ENCODE assay signal across 22 cellular contexts in genomic region chr2:203934711-203935438, GRCh38. TPM values are rescaled to one million over a fixed set of nuclear protein-coding genes. Genes with fewer than 3 reads are reported as not detected.
DNase-seq lines count a peak whose midpoint lies in the region; ATAC-seq lines count a peak whose summit lies in the region.
"Had no signal": no experiment of that assay in that cellular context is flagged by ENCODE, and none has a peak within 500 bp of the region (broad histone marks: within the 10 kb centered on the region; RNA-seq: fewer than 3 reads in every experiment).

No MANE protein-coding gene starts in this region.

- H3K36me3 Mint-ChIP-seq in activated naive CD4-positive, alpha-beta T cell treated with anti-CD3 and anti-CD28 coated beads for 36 hours (ENCODE audit: low read depth): peaks cover 49% of the 10 kb centered on the region
- peaks cover 27% of the 10 kb centered on the region for H3K36me3 Mint-ChIP-seq in T-helper 1 cell treated with Interleukin-12 subunit alpha and Interleukin-12 subunit beta and Interleukin-4 antibody, amounts not matched to agents 30 μg/mL and 1 μg/mL, for 36 hours (ENCODE audit: low read depth)
- H3K36me3 Mint-ChIP-seq in activated naive CD8-positive, alpha-beta T cell treated with anti-CD3 and anti-CD28 coated beads, Interleukin-2, amount 50 U/mL, for 24 hours (ENCODE audit: low read depth): peaks cover 55% of the 10 kb centered on the region
- H3K36me3 Mint-ChIP-seq in stimulated activated memory B cell treated with anti-CD40 and anti-IgM and Interleukin-4, amounts not matched to agents 10 μg/mL and 1 μg/mL and 100 μg/mL, for 72 hours: no peaks in the 10 kb centered on the region

- peak; percentile 50 for DNase-seq in activated naive CD4-positive, alpha-beta T cell treated with anti-CD3 and anti-CD28 coated beads for 36 hours
- no peak for DNase-seq in activated naive CD4-positive, alpha-beta T cell treated with anti-CD3 and anti-CD28 coated beads, Interleukin-2, amount 50 U/mL, for 16 hours
- no peak for DNase-seq in activated naive CD8-positive, alpha-beta T cell treated with anti-CD3 and anti-CD28 coated beads, Interleukin-2, amount 50 U/mL, for 24 hours
- DNase-seq in foreskin melanocyte: no peak
- DNase-seq in NCI-H524 (lab: John Stamatoyannopoulos, UW): no peak
- DNase-seq: ACHN, adrenal gland, heart left ventricle, left lung, NCI-H1417, NCI-H2107, occipital lobe, SK-N-SH, T1000 had no signal

- H3K27me3 Mint-ChIP-seq in activated naive CD4-positive, alpha-beta T cell treated with anti-CD3 and anti-CD28 coated beads for 36 hours (ENCODE audit: low read depth): no peaks in the 10 kb centered on the region
- no peaks in the 10 kb centered on the region for H3K27me3 Mint-ChIP-seq in T-helper 1 cell treated with Interleukin-12 subunit alpha and Interleukin-12 subunit beta and Interleukin-4 antibody, amounts not matched to agents 30 μg/mL and 1 μg/mL, for 36 hours (ENCODE audit: low read depth)
- H3K27me3 Mint-ChIP-seq in activated naive CD8-positive, alpha-beta T cell treated with anti-CD3 and anti-CD28 coated beads, Interleukin-2, amount 50 U/mL, for 24 hours: peaks cover 4% of the 10 kb centered on the region
- H3K27me3 Mint-ChIP-seq in stimulated activated memory B cell treated with anti-CD40 and anti-IgM and Interleukin-4, amounts not matched to agents 10 μg/mL and 1 μg/mL and 100 μg/mL, for 72 hours: peaks cover 13% of the 10 kb centered on the region

- peak overlapping the region; percentile 96 for H3K27ac Mint-ChIP-seq in activated naive CD4-positive, alpha-beta T cell treated with anti-CD3 and anti-CD28 coated beads for 36 hours
- H3K27ac Mint-ChIP-seq in T-helper 1 cell treated with Interleukin-12 subunit alpha and Interleukin-12 subunit beta and Interleukin-4 antibody, amounts not matched to agents 30 μg/mL and 1 μg/mL, for 36 hours: peak overlapping the region; percentile 88
- peak overlapping the region; percentile 99 for H3K27ac Mint-ChIP-seq in activated naive CD8-positive, alpha-beta T cell treated with anti-CD3 and anti-CD28 coated beads, Interleukin-2, amount 50 U/mL, for 24 hours
- no peak overlapping the region for H3K27ac Mint-ChIP-seq in stimulated activated memory B cell treated with anti-CD40 and anti-IgM and Interleukin-4, amounts not matched to agents 10 μg/mL and 1 μg/mL and 100 μg/mL, for 72 hours

- H3K4me1 Mint-ChIP-seq in activated naive CD4-positive, alpha-beta T cell treated with anti-CD3 and anti-CD28 coated beads for 36 hours (ENCODE audit: low read depth): peaks cover 62% of the 10 kb centered on the region
- peaks cover 40% of the 10 kb centered on the region for H3K4me1 Mint-ChIP-seq in T-helper 1 cell treated with Interleukin-12 subunit alpha and Interleukin-12 subunit beta and Interleukin-4 antibody, amounts not matched to agents 30 μg/mL and 1 μg/mL, for 36 hours (ENCODE audit: low read depth)
- peaks cover 69% of the 10 kb centered on the region for H3K4me1 Mint-ChIP-seq in activated naive CD8-positive, alpha-beta T cell treated with anti-CD3 and anti-CD28 coated beads, Interleukin-2, amount 50 U/mL, for 24 hours
- peaks cover 6% of the 10 kb centered on the region for H3K4me1 Mint-ChIP-seq in stimulated activated memory B cell treated with anti-CD40 and anti-IgM and Interleukin-4, amounts not matched to agents 10 μg/mL and 1 μg/mL and 100 μg/mL, for 72 hours

- H3K9me3 Mint-ChIP-seq in activated naive CD4-positive, alpha-beta T cell treated with anti-CD3 and anti-CD28 coated beads for 36 hours: peaks cover 4% of the 10 kb centered on the region
- H3K9me3 Mint-ChIP-seq in T-helper 1 cell treated with Interleukin-12 subunit alpha and Interleukin-12 subunit beta and Interleukin-4 antibody, amounts not matched to agents 30 μg/mL and 1 μg/mL, for 36 hours: peaks cover 4% of the 10 kb centered on the region
- peaks cover 18% of the 10 kb centered on the region for H3K9me3 Mint-ChIP-seq in activated naive CD8-positive, alpha-beta T cell treated with anti-CD3 and anti-CD28 coated beads, Interleukin-2, amount 50 U/mL, for 24 hours
- peaks cover 6% of the 10 kb centered on the region for H3K9me3 Mint-ChIP-seq in stimulated activated memory B cell treated with anti-CD40 and anti-IgM and Interleukin-4, amounts not matched to agents 10 μg/mL and 1 μg/mL and 100 μg/mL, for 72 hours

- H3K4me3 Mint-ChIP-seq in activated naive CD4-positive, alpha-beta T cell treated with anti-CD3 and anti-CD28 coated beads for 36 hours: peak overlapping the region; percentile 51
- peak overlapping the region; percentile 70 for H3K4me3 Mint-ChIP-seq in T-helper 1 cell treated with Interleukin-12 subunit alpha and Interleukin-12 subunit beta and Interleukin-4 antibody, amounts not matched to agents 30 μg/mL and 1 μg/mL, for 36 hours
- H3K4me3 Mint-ChIP-seq in activated naive CD8-positive, alpha-beta T cell treated with anti-CD3 and anti-CD28 coated beads, Interleukin-2, amount 50 U/mL, for 24 hours: peak overlapping the region; percentile 72
- no peak overlapping the region for H3K4me3 Mint-ChIP-seq in stimulated activated memory B cell treated with anti-CD40 and anti-IgM and Interleukin-4, amounts not matched to agents 10 μg/mL and 1 μg/mL and 100 μg/mL, for 72 hours

- CTCF ChIA-PET in activated naive CD4-positive, alpha-beta T cell treated with anti-CD3 and anti-CD28 coated beads for 36 hours (lab: Charles Lee): interaction anchor here (0.8 to 1.8 kb wide), 10 partner anchors 8 to 171 kb away, joined by 3 to 6 read pairs (median 4); partner anchors contain the start of gene CTLA4

- ATAC-seq in activated naive CD8-positive, alpha-beta T cell treated with anti-CD3 and anti-CD28 coated beads, Interleukin-2, amount 50 U/mL, for 24 hours: no peak
- peak; percentile 25 for ATAC-seq in stimulated activated memory B cell treated with anti-CD40 and anti-IgM and Interleukin-4, amounts not matched to agents 10 μg/mL and 1 μg/mL and 100 μg/mL, for 72 hours
- no peak for ATAC-seq in HG02973 (IDR thresholded peaks at IDR 0.05; ENCODE audit: unreplicated experiment)
- ATAC-seq: heart left ventricle, left lung had no signal

- intact Hi-C loops in activated naive CD4-positive, alpha-beta T cell treated with anti-CD3 and anti-CD28 coated beads for 36 hours (cut with micrococcal nuclease): loop anchor here (1.0 to 10.0 kb wide), 15 partner anchors 8 to 1298 kb away; no protein-coding TSS in a partner anchor

RNA-seq across cellular contexts. Expression of gene ICOS, which starts 1.7 kb away (rescaled TPM):
- 100 to 1,000 TPM; 197 to 211 TPM for total RNA-seq in activated naive CD4-positive, alpha-beta T cell treated with anti-CD3 and anti-CD28 coated beads for 36 hours
- total RNA-seq: endothelial cell of umbilical vein, GM23248, NCI-H460, occipital lobe, renal cortical epithelial cell, RPMI7951 had no signal
